In genomic region chr4:174423257-174423944, GRCh38 we compare ENCODE assay signal across 8 cellular contexts.
DNase-seq lines count a peak whose midpoint lies in the region; ATAC-seq, FAIRE-seq and TF ChIP-seq lines count a peak whose summit lies in the region.

No MANE protein-coding gene starts in this region.

- 6% methylated on average over 6 of the region's 6 CpGs for WGBS in pancreas, 2 donors

- ATAC-seq in pancreas (peak; percentile 83 to 94 (median 88)), HG02970 (IDR thresholded peaks at IDR 0.05; ENCODE audit: low FRiP score, unreplicated experiment) (no peak)

- H3K4me3 ChIP-seq in HEK293 (ENCODE audit: low read depth, low read length) (no peak overlapping the region), colonic mucosa (no peak overlapping the region), pancreas (no peak overlapping the region), ascending aorta (no peak overlapping the region)

- no peak for FAIRE-seq in pancreas (lab: Jason Lieb, UNC)

- H3K4me1 ChIP-seq in HEK293 (ENCODE audit: control insufficient read depth, insufficient read depth, low read length) (no peaks in the 10 kb centered on the region), colonic mucosa (no peaks in the 10 kb centered on the region), pancreas (peaks cover 0 to 14% (median 6%) of the 10 kb centered on the region in 3 donors), ascending aorta (no peaks in the 10 kb centered on the region)

- H3K27me3 ChIP-seq in colonic mucosa (no peaks in the 10 kb centered on the region), pancreas (no peaks in the 10 kb centered on the region), ascending aorta (no peaks in the 10 kb centered on the region)

- no peak for TF ChIP-seq CTCF in HEK293 (tag by site-specific recombination; IDR thresholded peaks at IDR 0.05)
- no peak for TF ChIP-seq CTCF in colonic mucosa (IDR thresholded peaks at IDR 0.05)
- TF ChIP-seq CTCF in pancreas (IDR thresholded peaks at IDR 0.05), result no peak
- no peak for TF ChIP-seq CTCF in ascending aorta (IDR thresholded peaks at IDR 0.05)

- no peaks in the 10 kb centered on the region for H3K36me3 ChIP-seq in HEK293 (ENCODE audit: control insufficient read depth in 2 of 2, insufficient read depth in 1 of 2, low read length in 2 of 2)
- H3K36me3 ChIP-seq in colonic mucosa, result no peaks in the 10 kb centered on the region
- H3K36me3 ChIP-seq in pancreas, result no peaks in the 10 kb centered on the region
- no peaks in the 10 kb centered on the region for H3K36me3 ChIP-seq in ascending aorta

- DNase-seq in GM04503 (ENCODE audit: low read depth), result peak; percentile 9
- DNase-seq in NCI-H748 (lab: John Stamatoyannopoulos, UW; ENCODE audit: unreplicated experiment), result peak; percentile 42
- DNase-seq in colonic mucosa, result peak; percentile 25
- DNase-seq in pancreas, result peak in 3 of 6 donors; percentile 17 to 45 (median 33)
- no peak for DNase-seq in ascending aorta (ENCODE audit: low spot score in 2 of 2)
- DNase-seq in NK-92 treated with Interleukin-12 subunit alpha and Interleukin-12 subunit beta, amount 100 ng/mL, for 24 hours (lab: John Stamatoyannopoulos, UW), result no peak

- CTCF ChIA-PET in HEK293 (lab: Yijun Ruan, JAX), result no interaction called here

- H3K27ac ChIP-seq in HEK293 (ENCODE audit: extremely low read depth, low read depth, low read length) (no peak overlapping the region), colonic mucosa (no peak overlapping the region), pancreas (no peak overlapping the region), ascending aorta (no peak overlapping the region)

- H3K9me3 ChIP-seq in HEK293 (ENCODE audit: control insufficient read depth, insufficient read depth, low read depth, low read length), result no peaks in the 10 kb centered on the region
- H3K9me3 ChIP-seq in colonic mucosa, result no peaks in the 10 kb centered on the region
- H3K9me3 ChIP-seq in pancreas, result no peaks in the 10 kb centered on the region
- H3K9me3 ChIP-seq in ascending aorta, result no peaks in the 10 kb centered on the region

- H3K9ac ChIP-seq in colonic mucosa (ENCODE audit: low read depth in 2 of 2, low read length in 2 of 2), result no peak overlapping the region

- intact Hi-C loops in colonic mucosa (cut with DNase I) (no loop called here), pancreas (cut with DNase I) (no loop called here), ascending aorta (cut with DNase I) (no loop called here)

- POLR2A ChIA-PET in HEK293 (lab: Yijun Ruan, JAX), result no interaction called here

TF ChIP-seq in HEK293, 187 proteins besides CTCF, POLR2A, EP300 and RAD21 (continues in another document):
- no peak for TF ChIP-seq ZNF747 (tag by site-specific recombination; IDR thresholded peaks at IDR 0.05)
- TF ChIP-seq PRDM2 (tag by site-specific recombination; IDR thresholded peaks at IDR 0.05; ENCODE audit: borderline replicate concordance), result no peak
- TF ChIP-seq ZBTB7A (tag by site-specific recombination; IDR thresholded peaks at IDR 0.05; ENCODE audit: low read depth), result no peak
- no peak for TF ChIP-seq ZNF704 (tag by site-specific recombination; IDR thresholded peaks at IDR 0.05)
- TF ChIP-seq ZNF624 (tag by site-specific recombination; IDR thresholded peaks at IDR 0.05), result no peak
- peak; percentile 69; the same call in 1 of the 2 replicates for TF ChIP-seq PRDM4 (tag by site-specific recombination; IDR thresholded peaks at IDR 0.05)
- TF ChIP-seq BCL11B (tag by site-specific recombination; IDR thresholded peaks at IDR 0.05; ENCODE audit: low read depth), result no peak
- TF ChIP-seq ZNF654 (tag by site-specific recombination; IDR thresholded peaks at IDR 0.05; ENCODE audit: low read depth), result no peak
- TF ChIP-seq ZNF501 (tag by site-specific recombination; IDR thresholded peaks at IDR 0.05), result no peak
- no peak for TF ChIP-seq ZNF473 (tag by site-specific recombination; IDR thresholded peaks at IDR 0.05)
- TF ChIP-seq ZNF830 (tag by site-specific recombination; IDR thresholded peaks at IDR 0.05; ENCODE audit: low read depth), result 0 out of 2 replicates have a peak, but pooled peaks have one; percentile 24
- TF ChIP-seq ZBTB8A (tag by site-specific recombination; IDR thresholded peaks at IDR 0.05), result no peak
- no peak for TF ChIP-seq ZNF692 (tag by site-specific recombination; IDR thresholded peaks at IDR 0.05)
- TF ChIP-seq OSR2 (tag by site-specific recombination; IDR thresholded peaks at IDR 0.05), result no peak

Comparison
In these comparisons a context has a peak if more than half of its experiments do, and no peak if none do; other contexts are left out.
1. DNase-seq: peak in GM04503 (single experiment), NCI-H748 (single experiment) and colonic mucosa (single experiment); none in ascending aorta (0 of 2) and NK-92 treated with Interleukin-12 subunit alpha and Interleukin-12 subunit beta, amount 100 ng/mL, for 24 hours (single experiment).